ENCODE assay signal across 8 cellular contexts in the genomic region with DNA sequence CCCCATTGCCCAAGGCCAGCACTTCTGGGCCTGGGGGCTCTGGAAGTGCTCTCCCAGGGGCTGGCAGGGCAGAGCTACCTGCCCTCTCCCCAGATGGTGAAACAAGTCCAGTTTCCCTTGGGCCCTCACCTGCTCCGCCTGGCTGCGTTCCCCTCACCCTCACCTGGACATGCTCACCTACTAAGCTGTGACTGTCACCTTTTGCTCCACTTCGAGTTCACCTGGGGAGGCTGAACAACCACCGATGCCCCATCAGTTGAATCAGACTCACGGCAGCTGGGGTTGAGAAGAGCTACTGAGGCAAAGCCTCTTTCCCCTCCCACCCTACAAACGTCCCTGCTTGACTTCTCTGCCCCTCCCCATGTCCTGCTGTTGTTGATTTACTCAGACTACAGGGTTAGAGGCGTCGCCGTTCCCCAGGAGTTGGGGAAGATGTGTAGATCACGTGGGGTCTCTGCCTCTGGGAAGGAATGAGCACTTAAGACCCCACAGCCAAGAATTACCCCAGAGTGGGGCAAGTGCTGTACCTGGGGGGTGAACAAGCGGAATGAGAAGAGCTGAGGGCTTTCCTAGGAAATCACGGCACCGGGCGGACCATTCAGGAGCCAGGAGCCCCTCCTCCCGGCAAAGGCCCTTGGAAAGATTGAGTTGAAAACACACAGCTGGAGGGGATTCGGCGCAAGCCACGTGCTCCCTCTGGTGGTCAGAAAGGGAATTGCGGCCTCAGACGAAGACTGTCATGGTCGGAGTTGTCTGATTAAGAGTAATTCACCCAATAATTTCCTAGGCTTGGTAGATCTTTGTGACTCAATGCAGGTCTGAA. TPM values are rescaled to one million over a fixed set of nuclear protein-coding genes. Genes with fewer than 3 reads are reported as not detected.
A peak's percentile ranks its signal among the peaks of the same experiment; 100 is the strongest.
DNase-seq lines count a peak whose midpoint lies in the region; ATAC-seq and TF ChIP-seq lines count a peak whose summit lies in the region.

No MANE protein-coding gene starts in this region.

- intact Hi-C loops in dorsolateral prefrontal cortex (cut with DNase I) (loop anchor here (2.0 to 10.0 kb wide), 2 partner anchors 391 to 583 kb away; partner anchors contain the start of genes PCSK7 (in 2 of the 2) and RNF214 (in 2 of the 2)), lower leg skin (cut with DNase I; ENCODE audit: low total_unique reads) (loop anchor here (5.0 kb wide), 1 partner anchor 390 kb away; no protein-coding TSS in a partner anchor)

- WGBS in lower leg skin, 2 donors: 26 to 27% methylated on average over 21 of the region's 21 CpGs

- TF ChIP-seq POLR2A in lower leg skin (IDR thresholded peaks at IDR 0.05): no peak

- TF ChIP-seq CTCF in dorsolateral prefrontal cortex (IDR thresholded peaks at IDR 0.05 in 54 of 56, conservative IDR thresholded peaks at IDR 0.05 in 2 of 56; ENCODE audit: low read depth in 1 of 56, partially characterized antibody in 56 of 56) (peak; percentile 98 to 100 (median 100)), lower leg skin (IDR thresholded peaks at IDR 0.05) (peak in 2 of 3 donors; percentile 80 to 98)

- H3K27me3 ChIP-seq in dorsolateral prefrontal cortex: peaks cover 0 to 5% (median 0%) of the 10 kb centered on the region in 45 donors

- ATAC-seq in HG03095 (IDR thresholded peaks at IDR 0.05; ENCODE audit: unreplicated experiment): peak; percentile 30
- no peak for ATAC-seq in HG02678 (IDR thresholded peaks at IDR 0.05; ENCODE audit: unreplicated experiment)

- DNase-seq in EL: peak; percentile 73
- peak; percentile 72 to 95 for DNase-seq in NCI-H526 (lab: John Stamatoyannopoulos, UW)
- peak; percentile 87 for DNase-seq in activated CD4-positive, alpha-beta T cell treated with anti-CD3 and anti-CD28 coated beads, Interleukin-2, amount 50 U/mL, for 1 hour
- peak; percentile 74 to 94 (median 90) for DNase-seq in dorsolateral prefrontal cortex
- DNase-seq in lower leg skin (ENCODE audit: low spot score in 2 of 2): peak; percentile 74 to 97
- peak; percentile 80 to 92 (median 86) for DNase-seq in stimulated activated CD4-positive, alpha-beta T cell treated with anti-CD3 and anti-CD28 coated beads, TNF-alpha, amount 100 ng/mL, for 24 hours (ENCODE audit: low read depth in 3 of 3)

- peak overlapping the region in 1 of 59 donors; percentile 75 for H3K27ac ChIP-seq in dorsolateral prefrontal cortex

- H3K4me3 ChIP-seq in dorsolateral prefrontal cortex (peak overlapping the region in 23 of 59 donors; percentile 1 to 51 (median 25)), lower leg skin (ENCODE audit: low read depth, poor library complexity, severe bottlenecking) (no peak overlapping the region)

RNA-seq across cellular contexts. Expression of gene FXYD2, which starts 7.1 kb away (rescaled TPM):
- 10 to 100 TPM in 5 of 120 experiments, 1 to 10 TPM in 115; 1.5 to 14.9 (median 4.6) TPM for total RNA-seq in dorsolateral prefrontal cortex
- 1 to 10 TPM in 1 of 4 donors, not detected in 3; 1.2 TPM for total RNA-seq in lower leg skin

RNA-seq across cellular contexts. Expression of gene DSCAML1, which starts 20.4 kb away (rescaled TPM):
- total RNA-seq in dorsolateral prefrontal cortex (10 to 100 TPM; 16.1 to 61.7 (median 35.6) TPM), lower leg skin (under 1 TPM; 0.07 to 0.13 (median 0.08) TPM)

RNA-seq across cellular contexts. Expression of gene FXYD6, which starts 59.0 kb away (rescaled TPM):
- total RNA-seq in dorsolateral prefrontal cortex (100 to 1,000 TPM; 188 to 567 (median 374) TPM), lower leg skin (10 to 100 TPM in 3 of 4 donors, 1 to 10 TPM in 1; 7.0 to 27.0 (median 20.1) TPM)

Comparison
In these comparisons a context has a peak if more than half of its experiments do, and no peak if none do; other contexts are left out.
1. RNA of gene DSCAML1, which starts 20.4 kb away (total RNA-seq): 16.1 to 61.7 TPM in dorsolateral prefrontal cortex; 0.07 to 0.13 TPM in lower leg skin; every median in the first group is over 10 times any median in the second.
2. RNA of gene FXYD6, which starts 59.0 kb away (total RNA-seq): 188 to 567 TPM in dorsolateral prefrontal cortex; 7.0 to 27.0 TPM in lower leg skin; every median in the first group is over 4 times any median in the second.
3. Peak in every context shown above with its lines, with median percentiles within 50 percentile points of each other: DNase-seq.